Comparison of ENCODE assay signal across 8 cellular contexts in the genomic region with DNA sequence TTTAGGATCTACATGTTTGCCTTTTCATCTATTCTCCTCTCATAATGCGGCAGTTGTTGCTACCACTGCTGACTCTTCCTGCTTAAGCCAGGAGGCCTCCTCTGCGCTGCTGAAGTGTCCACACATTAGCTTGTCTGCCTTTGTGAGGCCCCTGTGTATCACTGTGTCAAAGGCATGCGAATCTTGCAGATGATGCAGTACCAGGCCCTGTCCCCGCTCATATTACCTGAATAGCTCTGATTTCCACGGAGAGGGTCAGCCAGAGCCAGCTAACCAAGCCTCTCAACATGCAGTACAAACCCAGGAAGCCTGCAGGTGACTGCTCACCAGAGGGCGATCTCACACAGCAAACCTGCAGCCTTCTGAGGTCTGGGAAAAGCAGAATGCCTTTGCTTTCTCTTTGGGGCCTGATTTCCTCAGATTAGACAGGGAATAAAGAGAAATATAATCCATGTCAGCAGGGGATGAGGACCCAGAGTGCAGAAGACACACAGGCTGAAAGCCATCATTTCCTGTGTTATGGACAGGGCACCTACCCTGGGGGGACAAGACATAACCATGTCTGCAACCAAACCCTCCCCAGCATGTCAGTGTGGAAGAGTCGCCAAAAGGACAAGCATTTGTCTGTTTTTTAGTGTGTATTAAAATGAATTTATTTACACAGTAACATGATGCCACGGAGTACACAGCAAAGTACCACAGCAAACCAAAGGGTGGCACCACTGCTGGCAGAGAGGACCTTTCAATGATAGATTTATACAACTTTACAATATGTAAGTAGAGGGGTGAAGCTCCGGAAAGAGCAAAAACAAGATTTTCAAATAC. TPM values are rescaled to one million over a fixed set of nuclear protein-coding genes. Genes with fewer than 3 reads are reported as not detected.
DNase-seq lines count a peak whose midpoint lies in the region; ATAC-seq and TF ChIP-seq lines count a peak whose summit lies in the region.
"Had no signal": no experiment of that assay in that cellular context is flagged by ENCODE, and none has a peak within 500 bp of the region (broad histone marks: within the 10 kb centered on the region; RNA-seq: fewer than 3 reads in every experiment).

No MANE protein-coding gene starts in this region.

- H3K27me3 ChIP-seq in liver (ENCODE audit: control insufficient read depth in 4 of 4, insufficient read depth in 4 of 4, low read length in 3 of 4), result no peaks in the 10 kb centered on the region

- peak; percentile 78 to 89 for TF ChIP-seq RAD21 in liver (IDR thresholded peaks at IDR 0.05)

- no peak overlapping the region for H3K9ac ChIP-seq in liver (ENCODE audit: low read depth in 1 of 2, low read length in 2 of 2)

- H3K27me3 Mint-ChIP-seq in T-helper 2 cell treated with Interferon-gamma antibody and Interleukin-4, amounts not matched to agents 5 μg/mL and 100 μg/mL, for 36 hours (ENCODE audit: low read depth), result no peaks in the 10 kb centered on the region
- no peaks in the 10 kb centered on the region for H3K27me3 Mint-ChIP-seq in chondrocyte (ENCODE audit: low read depth)
- H3K27me3 Mint-ChIP-seq: stimulated activated naive CD8-positive, alpha-beta T cell treated with anti-CD3 and anti-CD28 coated beads, Interleukin-15, Interleukin-2, amounts not matched to agents 100 ng/mL and 50 ng/mL, for 24 hours had no signal

- H3K36me3 Mint-ChIP-seq in T-helper 2 cell treated with Interferon-gamma antibody and Interleukin-4, amounts not matched to agents 5 μg/mL and 100 μg/mL, for 36 hours (ENCODE audit: low read depth), result no peaks in the 10 kb centered on the region
- peaks cover 20% of the 10 kb centered on the region for H3K36me3 Mint-ChIP-seq in chondrocyte (ENCODE audit: low read depth)

- H3K4me3 ChIP-seq in liver (ENCODE audit: low read depth in 1 of 3, low read length in 3 of 3), result no peak overlapping the region

- TF ChIP-seq CTCF in chondrocyte (IDR thresholded peaks at IDR 0.05) (peak; percentile 86), liver (IDR thresholded peaks at IDR 0.05; ENCODE audit: low read depth, low read length, missing input control) (peak; percentile 54)

- H3K36me3 ChIP-seq in liver (ENCODE audit: control insufficient read depth in 4 of 4, insufficient read depth in 3 of 4, low read depth in 1 of 4, low read length in 3 of 4), result no peaks in the 10 kb centered on the region

- H3K27ac ChIP-seq in liver (ENCODE audit: low read depth in 1 of 2, low read length in 2 of 2), result no peak overlapping the region

- no peaks in the 10 kb centered on the region for H3K9me3 Mint-ChIP-seq in T-helper 2 cell treated with Interferon-gamma antibody and Interleukin-4, amounts not matched to agents 5 μg/mL and 100 μg/mL, for 36 hours
- H3K9me3 Mint-ChIP-seq in chondrocyte (ENCODE audit: low read depth), result no peaks in the 10 kb centered on the region
- H3K9me3 Mint-ChIP-seq: stimulated activated naive CD8-positive, alpha-beta T cell treated with anti-CD3 and anti-CD28 coated beads, Interleukin-15, Interleukin-2, amounts not matched to agents 100 ng/mL and 50 ng/mL, for 24 hours had no signal

- H3K4me1 ChIP-seq in liver (ENCODE audit: control insufficient read depth in 4 of 4, insufficient read depth in 4 of 4, low read length in 3 of 4), result no peaks in the 10 kb centered on the region

- 60% methylated on average over 9 of the region's 9 CpGs for WGBS in liver

- H3K27ac Mint-ChIP-seq in T-helper 2 cell treated with Interferon-gamma antibody and Interleukin-4, amounts not matched to agents 5 μg/mL and 100 μg/mL, for 36 hours, result no peak overlapping the region
- peak overlapping the region; percentile 49 for H3K27ac Mint-ChIP-seq in chondrocyte (ENCODE audit: unreplicated experiment)
- H3K27ac Mint-ChIP-seq: stimulated activated naive CD8-positive, alpha-beta T cell treated with anti-CD3 and anti-CD28 coated beads, Interleukin-15, Interleukin-2, amounts not matched to agents 100 ng/mL and 50 ng/mL, for 24 hours had no signal

- H3K9me3 ChIP-seq in liver (ENCODE audit: control insufficient read depth in 4 of 4, low read length in 3 of 4), result no peaks in the 10 kb centered on the region

- no peak for ATAC-seq in HG03378 (IDR thresholded peaks at IDR 0.05; ENCODE audit: unreplicated experiment)

- DNase-seq in GM03348 (ENCODE audit: low spot score) (peak; percentile 58), MV-4-11 (lab: John Stamatoyannopoulos, UW) (peak; percentile 26), chondrocyte (ENCODE audit: low spot score) (no peak)
- DNase-seq in T-helper 2 cell treated with Interferon-gamma antibody and Interleukin-4, amounts not matched to agents 5 μg/mL and 100 μg/mL, for 36 hours (ENCODE audit: low spot score), result peak; percentile 16
- peak; percentile 4 for DNase-seq in stimulated activated naive CD4-positive, alpha-beta T cell treated with Interleukin-2 at 50 U/mL for 16 hours (lab: John Stamatoyannopoulos, UW)

- peaks cover 6% of the 10 kb centered on the region for H3K4me1 Mint-ChIP-seq in T-helper 2 cell treated with Interferon-gamma antibody and Interleukin-4, amounts not matched to agents 5 μg/mL and 100 μg/mL, for 36 hours (ENCODE audit: low read depth)
- peaks cover 34% of the 10 kb centered on the region for H3K4me1 Mint-ChIP-seq in chondrocyte (ENCODE audit: low read depth)

- H3K4me3 Mint-ChIP-seq in T-helper 2 cell treated with Interferon-gamma antibody and Interleukin-4, amounts not matched to agents 5 μg/mL and 100 μg/mL, for 36 hours, result no peak overlapping the region
- H3K4me3 Mint-ChIP-seq in chondrocyte (ENCODE audit: unreplicated experiment), result no peak overlapping the region
- H3K4me3 Mint-ChIP-seq: stimulated activated naive CD8-positive, alpha-beta T cell treated with anti-CD3 and anti-CD28 coated beads, Interleukin-15, Interleukin-2, amounts not matched to agents 100 ng/mL and 50 ng/mL, for 24 hours had no signal

TF ChIP-seq in liver, 16 proteins besides CTCF, POLR2A, EP300 and RAD21:
- no peak for TF ChIP-seq ATF3 (IDR thresholded peaks at IDR 0.05)
- TF ChIP-seq HNF4G (IDR thresholded peaks at IDR 0.05), result no peak

RNA-seq across cellular contexts. Expression of gene TSPAN3, which starts 36.8 kb away (rescaled TPM):
- total RNA-seq in chondrocyte (242 to 333 TPM (median 250 TPM) in 3 replicates), liver (10 to 100 TPM; 77.2 to 82.8 TPM)
- 10 to 100 TPM; 49.3 to 80.2 TPM for polyA plus RNA-seq in liver
